In the genomic region with DNA sequence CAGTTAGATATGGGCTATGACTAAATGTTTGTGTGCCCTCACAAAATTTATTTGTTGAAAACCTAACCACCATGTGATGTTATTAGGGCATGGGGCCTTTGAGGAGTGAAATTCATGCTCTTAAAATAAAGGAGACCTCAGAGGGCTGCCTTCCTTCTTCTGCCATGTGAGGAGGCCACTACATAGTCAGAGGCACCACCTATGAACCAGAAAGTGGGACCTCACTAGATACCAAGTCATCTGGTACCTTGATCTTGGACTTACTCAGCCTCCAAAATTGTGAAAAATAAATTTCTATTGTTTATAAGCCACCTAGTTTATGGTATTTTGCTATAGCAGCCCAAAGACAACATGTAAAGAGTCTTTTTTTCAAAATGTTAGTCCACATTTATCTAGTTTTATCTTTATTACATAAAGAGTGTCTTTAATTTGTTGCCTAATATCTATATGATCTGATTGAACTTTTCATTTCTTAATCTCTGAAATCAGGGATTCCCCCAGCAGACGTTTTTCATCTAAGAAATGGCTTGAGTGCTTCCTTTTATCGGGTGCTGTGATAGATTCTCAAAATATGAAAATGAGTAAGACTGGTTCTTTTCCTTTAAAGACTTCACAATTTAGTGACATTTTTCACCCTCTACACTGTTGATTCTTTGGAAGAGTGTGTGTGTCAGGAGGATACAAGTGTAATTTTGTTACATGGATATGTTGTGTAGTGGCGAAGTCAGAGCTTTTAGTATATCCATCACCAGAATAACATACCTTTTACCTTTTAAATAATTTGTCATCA, we compare ENCODE assay signal across 15 cellular contexts.
"Had no signal": no experiment of that assay in that cellular context is flagged by ENCODE, and none has a peak within 500 bp of the region (broad histone marks: within the 10 kb centered on the region; RNA-seq: fewer than 3 reads in every experiment).

No MANE protein-coding gene starts in this region.

- H3K9me3 Mint-ChIP-seq: type B pancreatic cell had no signal

- H3K27ac ChIP-seq: adrenal gland, cardiac muscle cell, hepatocyte, left lung, neutrophil, WERI-Rb-1 had no signal

- H3K4me1 ChIP-seq: left lung had no signal

- H3K79me2 ChIP-seq: hepatocyte had no signal

- H3K9me3 ChIP-seq: adrenal gland, left lung, neutrophil had no signal

- H3K4me1 Mint-ChIP-seq: T-helper 17 cell had no signal

- H3K27ac Mint-ChIP-seq: naive thymus-derived CD4-positive, alpha-beta T cell; stimulated activated naive B cell treated with anti-CD40 and anti-IgM and Interleukin-4, amounts not matched to agents 10 μg/mL and 1 μg/mL and 100 μg/mL, for 72 hours; T-helper 17 cell; type B pancreatic cell had no signal

- ATAC-seq: left lung; naive thymus-derived CD4-positive, alpha-beta T cell; T-helper 17 cell had no signal

- H3K27me3 ChIP-seq: adrenal gland, cardiac muscle cell, hepatocyte, left lung, neutrophil had no signal

- H3K4me2 ChIP-seq: hepatocyte had no signal

- H3K4me3 Mint-ChIP-seq: naive thymus-derived CD4-positive, alpha-beta T cell; stimulated activated naive B cell treated with anti-CD40 and anti-IgM and Interleukin-4, amounts not matched to agents 10 μg/mL and 1 μg/mL and 100 μg/mL, for 72 hours; T-helper 17 cell; type B pancreatic cell had no signal

- H3K27me3 Mint-ChIP-seq: naive thymus-derived CD4-positive, alpha-beta T cell; stimulated activated naive B cell treated with anti-CD40 and anti-IgM and Interleukin-4, amounts not matched to agents 10 μg/mL and 1 μg/mL and 100 μg/mL, for 72 hours; T-helper 17 cell; type B pancreatic cell had no signal

- H3K4me3 ChIP-seq: adrenal gland, cardiac muscle cell, hepatocyte, left lung had no signal

- H3K36me3 ChIP-seq: adrenal gland, cardiac muscle cell, neutrophil had no signal

- H2AFZ ChIP-seq: hepatocyte had no signal

- DNase-seq: activated CD4-positive, alpha-beta T cell treated with anti-CD3 and anti-CD28 coated beads, Interleukin-2, amount 50 U/mL, for 4 hours; activated effector memory CD4-positive, alpha-beta T cell treated with anti-CD3 and anti-CD28 coated beads, Interleukin-2, amount 50 U/mL, for 16 hours; adrenal gland; islet precursor cell; left lung; naive thymus-derived CD4-positive, alpha-beta T cell; SIG-M5; stimulated activated CD4-positive, alpha-beta T cell treated with anti-CD3 and anti-CD28 coated beads, Interleukin-12 subunit alpha, Interleukin-12 subunit beta, amount 100 ng/mL, for 4 hours; stimulated activated naive B cell treated with anti-CD40 and anti-IgM and Interleukin-4, amounts not matched to agents 10 μg/mL and 1 μg/mL and 100 μg/mL, for 72 hours; T-helper 17 cell; WERI-Rb-1 had no signal
